In genomic region chr10:6755891-6756460, GRCh38 we compare ENCODE assay signal across 13 cellular contexts.
DNase-seq lines count a peak whose midpoint lies in the region; ATAC-seq and TF ChIP-seq lines count a peak whose summit lies in the region.
"Had no signal": no experiment of that assay in that cellular context is flagged by ENCODE, and none has a peak within 500 bp of the region (broad histone marks: within the 10 kb centered on the region; RNA-seq: fewer than 3 reads in every experiment).

No MANE protein-coding gene starts in this region.

- no peaks in the 10 kb centered on the region for H3K27me3 ChIP-seq in SJCRH30

- H3K27ac ChIP-seq in SJCRH30 = no peak overlapping the region
- H3K27ac ChIP-seq: PC-9 had no signal

- POLR2A ChIA-PET in GM10248 (lab: Yijun Ruan, JAX) = no interaction called here
- POLR2A ChIA-PET in T-cell (lab: Charles Lee) = no interaction called here

- H3K9me3 ChIP-seq in SJCRH30 (replicated peaks) = no peaks in the 10 kb centered on the region

- H3K36me3 ChIP-seq in SJCRH30 = no peaks in the 10 kb centered on the region

- H3K36me3 Mint-ChIP-seq in T-cell = no peaks in the 10 kb centered on the region
- H3K36me3 Mint-ChIP-seq: brain had no signal

- H3K4me3 ChIP-seq in HFF-Myc (replicated peaks; ENCODE audit: low read depth, low read length) (no peak overlapping the region), SJCRH30 (no peak overlapping the region)
- H3K4me3 ChIP-seq: PC-9 had no signal

- ATAC-seq in omental fat pad (ENCODE audit: low FRiP score) = peak; percentile 61
- ATAC-seq in Right ventricle myocardium inferior = no peak
- ATAC-seq in T-cell (replicated peaks in 1 of 4) = no peak
- ATAC-seq in HG02642 (IDR thresholded peaks at IDR 0.05; ENCODE audit: poor library complexity, unreplicated experiment) = no peak
- ATAC-seq: HCT116 had no signal

- peaks cover 45 to 49% of the 10 kb centered on the region in 2 donors for H3K27me3 Mint-ChIP-seq in T-cell

- CTCF ChIA-PET in GM10248 (lab: Yijun Ruan, JAX) (no interaction called here), T-cell (lab: Charles Lee) (no interaction called here)

- no peak overlapping the region for H3K4me3 Mint-ChIP-seq in T-cell

- no peak for TF ChIP-seq CTCF in GM10248 (IDR thresholded peaks at IDR 0.05; ENCODE audit: control extremely low read depth, extremely low read depth, low read depth, missing control alignments)
- no peak for TF ChIP-seq CTCF in HFF-Myc (IDR thresholded peaks at IDR 0.05; ENCODE audit: low read depth, low read length, missing control alignments)
- TF ChIP-seq CTCF in omental fat pad (IDR thresholded peaks at IDR 0.05) = no peak

- H3K4me1 ChIP-seq in SJCRH30 = no peaks in the 10 kb centered on the region

- no peaks in the 10 kb centered on the region for H3K9me3 Mint-ChIP-seq in T-cell

- no peak overlapping the region for H3K27ac Mint-ChIP-seq in T-cell

- DNase-seq in GM10248 (ENCODE audit: extremely low spot score) = peak; percentile 16
- DNase-seq in HFF-Myc (ENCODE audit: extremely low read depth, low read depth) = peak; percentile 83
- DNase-seq in astrocyte of the hippocampus (ENCODE audit: low read depth, low spot score) = peak; percentile 77
- no peak for DNase-seq in omental fat pad (ENCODE audit: low spot score)
- no peak for DNase-seq in SJCRH30
- DNase-seq in Right ventricle myocardium inferior (ENCODE audit: missing footprints) = no peak
- no peak for DNase-seq in T-cell
- DNase-seq: activated CD4-positive, alpha-beta T cell treated with anti-CD3 and anti-CD28 coated beads, Interleukin-2, amount 50 U/mL, for 48 hours; KBM-7; PC-9 had no signal

- intact Hi-C loops in Right ventricle myocardium inferior (cut with DNase I) = no loop called here

- H3K4me1 Mint-ChIP-seq in T-cell = no peaks in the 10 kb centered on the region

Comparison
In these comparisons a context has a peak if more than half of its experiments do, and no peak if none do; other contexts are left out.
1. DNase-seq: peak in GM10248 (single experiment), HFF-Myc (single experiment) and astrocyte of the hippocampus (single experiment); none in omental fat pad (single experiment), SJCRH30 (0 of 2), Right ventricle myocardium inferior (single experiment) and T-cell (0 of 34).